16 cellular contexts compared by ENCODE assay signal in genomic region chr15:80711886-80712285, GRCh38. TPM values are rescaled to one million over a fixed set of nuclear protein-coding genes. Genes with fewer than 3 reads are reported as not detected.
DNase-seq lines count a peak whose midpoint lies in the region; ATAC-seq and TF ChIP-seq lines count a peak whose summit lies in the region.
"Had no signal": no experiment of that assay in that cellular context is flagged by ENCODE, and none has a peak within 500 bp of the region (broad histone marks: within the 10 kb centered on the region; RNA-seq: fewer than 3 reads in every experiment).

No MANE protein-coding gene starts in this region.

- H3K27ac Mint-ChIP-seq in activated naive CD8-positive, alpha-beta T cell treated with anti-CD3 and anti-CD28 coated beads, Interleukin-2, amount 10 ng/mL, durations not matched to agents 7 days and 5 days, result no peak overlapping the region
- H3K27ac Mint-ChIP-seq in activated naive CD8-positive, alpha-beta T cell treated with anti-CD3 and anti-CD28 coated beads for 36 hours, result no peak overlapping the region
- H3K27ac Mint-ChIP-seq in mesothelial cell of epicardium, result peak overlapping the region; percentile 74
- no peak overlapping the region for H3K27ac Mint-ChIP-seq in naive thymus-derived CD8-positive, alpha-beta T cell
- H3K27ac Mint-ChIP-seq: CD8-positive, alpha-beta T cell; HFFc6 had no signal

- H3K4me1 ChIP-seq in RWPE2 (ENCODE audit: insufficient read depth, poor library complexity, severe bottlenecking), result peaks cover 23% of the 10 kb centered on the region
- no peaks in the 10 kb centered on the region for H3K4me1 ChIP-seq in tibial nerve

- no peak for TF ChIP-seq CTCF in RWPE2 (IDR thresholded peaks at IDR 0.05; ENCODE audit: poor library complexity, severe bottlenecking)
- TF ChIP-seq CTCF in mesothelial cell of epicardium (IDR thresholded peaks at IDR 0.05; ENCODE audit: unreplicated experiment), result no peak
- TF ChIP-seq CTCF in tibial nerve (IDR thresholded peaks at IDR 0.05), result no peak

- H3K4me3 ChIP-seq in RWPE2 (ENCODE audit: severe bottlenecking) (no peak overlapping the region), tibial nerve (no peak overlapping the region), MG63 (no peak overlapping the region)

- no peaks in the 10 kb centered on the region for H3K9me3 ChIP-seq in RWPE2 (ENCODE audit: severe bottlenecking)
- no peaks in the 10 kb centered on the region for H3K9me3 ChIP-seq in tibial nerve
- no peaks in the 10 kb centered on the region for H3K9me3 ChIP-seq in MG63
- H3K9me3 ChIP-seq: Caco-2 had no signal

- H3K9me3 Mint-ChIP-seq in activated naive CD8-positive, alpha-beta T cell treated with anti-CD3 and anti-CD28 coated beads, Interleukin-2, amount 10 ng/mL, durations not matched to agents 7 days and 5 days, result no peaks in the 10 kb centered on the region
- H3K9me3 Mint-ChIP-seq in activated naive CD8-positive, alpha-beta T cell treated with anti-CD3 and anti-CD28 coated beads for 36 hours, result no peaks in the 10 kb centered on the region
- no peaks in the 10 kb centered on the region for H3K9me3 Mint-ChIP-seq in mesothelial cell of epicardium
- H3K9me3 Mint-ChIP-seq in naive thymus-derived CD8-positive, alpha-beta T cell, result no peaks in the 10 kb centered on the region
- H3K9me3 Mint-ChIP-seq: CD14-positive monocyte; CD8-positive, alpha-beta T cell; HFFc6 had no signal

- no peak for TF ChIP-seq EP300 in tibial nerve (IDR thresholded peaks at IDR 0.05)

- peak overlapping the region; percentile 85 for H3K27ac ChIP-seq in RWPE2 (ENCODE audit: poor library complexity, severe bottlenecking)
- no peak overlapping the region for H3K27ac ChIP-seq in tibial nerve

- 81 to 86% methylated on average over 6 of the region's 6 CpGs for WGBS in tibial nerve, 2 donors

- POLR2A ChIA-PET in activated naive CD8-positive, alpha-beta T cell treated with anti-CD3 and anti-CD28 coated beads, Interleukin-2, amount 10 ng/mL, durations not matched to agents 7 days and 5 days (lab: Charles Lee), result no interaction called here
- POLR2A ChIA-PET in naive thymus-derived CD8-positive, alpha-beta T cell (lab: Charles Lee), result no interaction called here

- H3K4me3 Mint-ChIP-seq in activated naive CD8-positive, alpha-beta T cell treated with anti-CD3 and anti-CD28 coated beads, Interleukin-2, amount 10 ng/mL, durations not matched to agents 7 days and 5 days, result peak overlapping the region; percentile 2
- H3K4me3 Mint-ChIP-seq in activated naive CD8-positive, alpha-beta T cell treated with anti-CD3 and anti-CD28 coated beads for 36 hours, result no peak overlapping the region
- H3K4me3 Mint-ChIP-seq in mesothelial cell of epicardium, result no peak overlapping the region
- H3K4me3 Mint-ChIP-seq in naive thymus-derived CD8-positive, alpha-beta T cell, result no peak overlapping the region
- H3K4me3 Mint-ChIP-seq: CD14-positive monocyte; CD8-positive, alpha-beta T cell; HFFc6 had no signal

- H3K27me3 Mint-ChIP-seq in activated naive CD8-positive, alpha-beta T cell treated with anti-CD3 and anti-CD28 coated beads, Interleukin-2, amount 10 ng/mL, durations not matched to agents 7 days and 5 days, result peaks cover 5% of the 10 kb centered on the region
- H3K27me3 Mint-ChIP-seq in activated naive CD8-positive, alpha-beta T cell treated with anti-CD3 and anti-CD28 coated beads for 36 hours, result no peaks in the 10 kb centered on the region
- no peaks in the 10 kb centered on the region for H3K27me3 Mint-ChIP-seq in mesothelial cell of epicardium (ENCODE audit: low read depth)
- peaks cover 0 to 7% (median 0%) of the 10 kb centered on the region in 5 donors for H3K27me3 Mint-ChIP-seq in naive thymus-derived CD8-positive, alpha-beta T cell

- DNase-seq in activated naive CD8-positive, alpha-beta T cell treated with anti-CD3 and anti-CD28 coated beads, Interleukin-2, amount 10 ng/mL, durations not matched to agents 7 days and 5 days, result no peak
- no peak for DNase-seq in activated naive CD8-positive, alpha-beta T cell treated with anti-CD3 and anti-CD28 coated beads for 36 hours
- DNase-seq in RWPE2 (ENCODE audit: low spot score), result no peak
- DNase-seq in mesothelial cell of epicardium (ENCODE audit: low spot score in 2 of 2, unreplicated experiment in 2 of 2), result no peak
- DNase-seq in naive thymus-derived CD8-positive, alpha-beta T cell, result no peak
- DNase-seq in tibial nerve (ENCODE audit: low spot score in 2 of 2), result no peak
- no peak for DNase-seq in NCI-H146 (lab: John Stamatoyannopoulos, UW)
- no peak for DNase-seq in MG63
- DNase-seq: 8988T; Caco-2; CD8-positive, alpha-beta T cell; DMS53; GF-D8; HCEC 1CT had no signal

- H3K36me3 ChIP-seq in RWPE2 (ENCODE audit: low read depth), result peaks cover 5% of the 10 kb centered on the region
- H3K36me3 ChIP-seq in tibial nerve, result no peaks in the 10 kb centered on the region
- no peaks in the 10 kb centered on the region; the same call in 1 of the 2 replicates for H3K36me3 ChIP-seq in MG63

- no peak for TF ChIP-seq POLR2A in tibial nerve (IDR thresholded peaks at IDR 0.05)

- H3K4me1 Mint-ChIP-seq in activated naive CD8-positive, alpha-beta T cell treated with anti-CD3 and anti-CD28 coated beads, Interleukin-2, amount 10 ng/mL, durations not matched to agents 7 days and 5 days, result peaks cover 23% of the 10 kb centered on the region
- peaks cover 10% of the 10 kb centered on the region for H3K4me1 Mint-ChIP-seq in activated naive CD8-positive, alpha-beta T cell treated with anti-CD3 and anti-CD28 coated beads for 36 hours
- H3K4me1 Mint-ChIP-seq in mesothelial cell of epicardium, result peaks cover 12% of the 10 kb centered on the region
- peaks cover 0 to 3% (median 0%) of the 10 kb centered on the region in 4 donors for H3K4me1 Mint-ChIP-seq in naive thymus-derived CD8-positive, alpha-beta T cell

- H3K36me3 Mint-ChIP-seq in activated naive CD8-positive, alpha-beta T cell treated with anti-CD3 and anti-CD28 coated beads, Interleukin-2, amount 10 ng/mL, durations not matched to agents 7 days and 5 days, result no peaks in the 10 kb centered on the region
- no peaks in the 10 kb centered on the region for H3K36me3 Mint-ChIP-seq in activated naive CD8-positive, alpha-beta T cell treated with anti-CD3 and anti-CD28 coated beads for 36 hours
- no peaks in the 10 kb centered on the region for H3K36me3 Mint-ChIP-seq in mesothelial cell of epicardium
- H3K36me3 Mint-ChIP-seq in naive thymus-derived CD8-positive, alpha-beta T cell, result no peaks in the 10 kb centered on the region
- H3K36me3 Mint-ChIP-seq: CD14-positive monocyte; CD8-positive, alpha-beta T cell had no signal

- ATAC-seq in activated naive CD8-positive, alpha-beta T cell treated with anti-CD3 and anti-CD28 coated beads, Interleukin-2, amount 10 ng/mL, durations not matched to agents 7 days and 5 days (ENCODE audit: low read depth), result no peak
- no peak for ATAC-seq in RWPE2 (ENCODE audit: low read depth)
- no peak for ATAC-seq in naive thymus-derived CD8-positive, alpha-beta T cell
- ATAC-seq: CD8-positive, alpha-beta T cell had no signal

- H3K27me3 ChIP-seq in RWPE2 (ENCODE audit: insufficient read depth, poor library complexity, severe bottlenecking) (no peaks in the 10 kb centered on the region), tibial nerve (no peaks in the 10 kb centered on the region), MG63 (no peaks in the 10 kb centered on the region)

RNA-seq across cellular contexts. Expression of gene ABHD17C, which starts 16.8 kb away (rescaled TPM):
- total RNA-seq in activated naive CD8-positive, alpha-beta T cell treated with anti-CD3 and anti-CD28 coated beads, Interleukin-2, amount 10 ng/mL, durations not matched to agents 7 days and 5 days, result 1 to 10 TPM; 1.6 to 2.1 TPM
- total RNA-seq in activated naive CD8-positive, alpha-beta T cell treated with anti-CD3 and anti-CD28 coated beads for 36 hours, result 1 to 10 TPM; 6.0 to 6.9 TPM
- total RNA-seq in mesothelial cell of epicardium (17.0 to 18.0 TPM (median 17.9 TPM) in 3 replicates), tibial nerve (1 to 10 TPM in 3 of 4 donors, under 1 TPM in 1; 0.63 to 2.4 (median 2.0) TPM)
- total RNA-seq in naive thymus-derived CD8-positive, alpha-beta T cell, result 1 to 10 TPM; 1.8 to 2.5 TPM
- polyA plus RNA-seq in naive thymus-derived CD8-positive, alpha-beta T cell, result 1 to 10 TPM in 1 of 3 donors, under 1 TPM in 2; 0.08 to 2.4 (median 0.91) TPM
- total RNA-seq in MG63 (2014; rRNA removed; shearing (Covaris generic); ENCODE audit: low replicate concordance), result 8.0 and 8.1 TPM in 2 replicates
